In the genomic region with DNA sequence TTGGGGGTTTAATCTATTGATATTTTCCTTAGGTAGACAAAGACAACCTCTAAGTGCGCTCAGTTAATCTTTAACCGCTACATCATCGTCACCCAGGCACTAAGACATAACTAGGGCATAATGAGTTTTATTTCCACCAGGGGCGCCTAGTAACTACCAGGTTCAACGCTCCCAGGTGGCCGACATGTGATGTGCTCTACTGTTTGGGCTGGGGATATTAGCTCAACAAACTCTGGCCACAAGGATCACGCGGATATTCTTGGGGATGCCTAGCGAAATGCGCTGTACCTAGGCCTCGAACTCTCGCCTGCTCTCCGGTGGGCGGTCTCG, we compare ENCODE assay signal across 8 cellular contexts. TPM values are rescaled to one million over a fixed set of nuclear protein-coding genes. Genes with fewer than 3 reads are reported as not detected.
DNase-seq lines count a peak whose midpoint lies in the region; ATAC-seq and TF ChIP-seq lines count a peak whose summit lies in the region.

No MANE protein-coding gene starts in this region.

- peak; percentile 51 to 61 (median 56) for ATAC-seq in T-cell (replicated peaks in 1 of 4)

- H3K4me3 Mint-ChIP-seq in HFFc6 (peak overlapping the region; percentile 98), T-cell (peak overlapping the region; percentile 87 to 98 (median 95))

- H3K79me2 ChIP-seq in MM.1S (ENCODE audit: low read length) = peaks cover 72% of the 10 kb centered on the region
- peaks cover 19% of the 10 kb centered on the region for H3K79me2 ChIP-seq in mesendoderm (ENCODE audit: control insufficient read depth, insufficient read depth, low read length)

- no peak overlapping the region for H2BK15ac ChIP-seq in mesendoderm (replicated peaks; ENCODE audit: low read depth)

- H2BK120ac ChIP-seq in mesendoderm (ENCODE audit: low read depth, low read length) = no peak overlapping the region

- H3K27me3 ChIP-seq in MM.1S (replicated peaks; ENCODE audit: insufficient read depth, low read length) (no peaks in the 10 kb centered on the region), mesendoderm (ENCODE audit: insufficient read depth, low read length, poor library complexity) (no peaks in the 10 kb centered on the region), thyroid gland (no peaks in the 10 kb centered on the region)

- H3K27ac Mint-ChIP-seq in HFFc6 = peak overlapping the region; percentile 98
- peak overlapping the region; percentile 99 for H3K27ac Mint-ChIP-seq in T-cell

- H3K36me3 ChIP-seq in MM.1S (replicated peaks; ENCODE audit: insufficient read depth, low read length) = no peaks in the 10 kb centered on the region
- no peaks in the 10 kb centered on the region for H3K36me3 ChIP-seq in mesendoderm (ENCODE audit: control insufficient read depth, insufficient read depth, low read length)
- no peaks in the 10 kb centered on the region for H3K36me3 ChIP-seq in thyroid gland

- peak overlapping the region; percentile 48 for H3K23ac ChIP-seq in mesendoderm (ENCODE audit: low read length)

- H3K79me1 ChIP-seq in mesendoderm (ENCODE audit: low read length) = peaks cover 6% of the 10 kb centered on the region

- intact Hi-C loops in thyroid gland (cut with DNase I) = loop anchor here (10.0 kb wide), 1 partner anchor 102 kb away; the partner anchor contains the start of gene SETD7

- H2BK5ac ChIP-seq in mesendoderm (ENCODE audit: low read length) = peak overlapping the region; percentile 8

- H3K27ac ChIP-seq in MM.1S (ENCODE audit: low read length) (peak overlapping the region; percentile 95), mesendoderm (ENCODE audit: low read depth, low read length) (peak overlapping the region; percentile 82), thyroid gland (peak overlapping the region; percentile 91 to 98 (median 93))

- H2AK5ac ChIP-seq in mesendoderm (ENCODE audit: low read length) = no peak overlapping the region

- peak overlapping the region; percentile 98 for H3K4me3 ChIP-seq in MM.1S (ENCODE audit: low read length)
- H3K4me3 ChIP-seq in mesendoderm (ENCODE audit: low read length) = peak overlapping the region; percentile 61
- peak overlapping the region; percentile 33 to 86 (median 67) for H3K4me3 ChIP-seq in thyroid gland (replicated peaks in 1 of 3)

- no CpG with 5 or more reads among the region's 15 CpGs for WGBS in mesendoderm (ENCODE audit: extremely low coverage, insufficient coverage, low lambda C conversion rate)
- WGBS in thyroid gland, 2 donors = 3 to 7% methylated on average over 8 to 15 of the region's 15 CpGs

- H2AFZ ChIP-seq in MM.1S (ENCODE audit: low read length) = peak overlapping the region; percentile 95

- H3K9me3 Mint-ChIP-seq in HFFc6 = no peaks in the 10 kb centered on the region
- no peaks in the 10 kb centered on the region for H3K9me3 Mint-ChIP-seq in T-cell

- peaks cover 24% of the 10 kb centered on the region for H3F3A ChIP-seq in MM.1S (ENCODE audit: insufficient read depth, low read length)

- peak overlapping the region; percentile 91 for H3K9ac ChIP-seq in MM.1S (ENCODE audit: low read length)
- H3K9ac ChIP-seq in mesendoderm (ENCODE audit: low read length) = peak overlapping the region; percentile 84

- TF ChIP-seq POLR2A in thyroid gland (IDR thresholded peaks at IDR 0.05) = no peak

- H3K4ac ChIP-seq in mesendoderm (ENCODE audit: low read depth, low read length) = no peak overlapping the region

- H3K36me3 Mint-ChIP-seq in HFFc6 (ENCODE audit: low read depth) (no peaks in the 10 kb centered on the region), T-cell (peaks cover 3% of the 10 kb centered on the region)

- peak overlapping the region; percentile 94 for H3K56ac ChIP-seq in mesendoderm (ENCODE audit: low read length)

- CTCF ChIA-PET in T-cell (lab: Charles Lee) = interaction anchor here (0.5 to 1.7 kb wide), 20 partner anchors 9 to 920 kb away, joined by 3 to 8 read pairs (median 4); partner anchors contain the start of genes NAA15 (in 1 of the 2) and SCOC (in 1 of the 2)

- H3K27me3 Mint-ChIP-seq in HFFc6 (ENCODE audit: insufficient read depth) (peaks cover 2% of the 10 kb centered on the region; the same call in 1 of the 2 replicates), T-cell (no peaks in the 10 kb centered on the region)

- no peaks in the 10 kb centered on the region for H4K20me1 ChIP-seq in MM.1S (ENCODE audit: insufficient read depth, low read length)

- peak; percentile 87 for DNase-seq in activated effector memory CD4-positive, alpha-beta T cell treated with anti-CD3 and anti-CD28 coated beads, Interleukin-2, amount 50 U/mL, for 16 hours
- no peak for DNase-seq in activated effector memory CD4-positive, alpha-beta T cell treated with Interleukin-2 at 50 U/mL for 16 hours
- DNase-seq in HFFc6 = peak; percentile 68
- DNase-seq in MM.1S = peak; percentile 92
- peak in 30 of 34 experiments; percentile 57 to 80 (median 70) for DNase-seq in T-cell
- peak; percentile 54 for DNase-seq in dedifferentiated amniotic fluid mesenchymal stem cell (ENCODE audit: extremely low spot score)
- DNase-seq in mesendoderm = peak; percentile 94
- no peak for DNase-seq in thyroid gland

- H3K18ac ChIP-seq in mesendoderm (ENCODE audit: low read length) = peak overlapping the region; percentile 28

- H3K9me3 ChIP-seq in MM.1S (replicated peaks; ENCODE audit: insufficient read depth, low read length) = no peaks in the 10 kb centered on the region
- H3K9me3 ChIP-seq in thyroid gland = no peaks in the 10 kb centered on the region

- POLR2A ChIA-PET in T-cell (lab: Charles Lee) = interaction anchor here in 1 of 2 donors (0.6 to 1.5 kb wide), 6 partner anchors 77 to 432 kb away, joined by 3 to 10 read pairs (median 3); partner anchors contain the start of genes ELF2 and SETD7

- peaks cover 49% of the 10 kb centered on the region for H3K4me1 Mint-ChIP-seq in HFFc6 (ENCODE audit: low read depth)
- peaks cover 51 to 59% (median 53%) of the 10 kb centered on the region in 3 donors for H3K4me1 Mint-ChIP-seq in T-cell

- peaks cover 22% of the 10 kb centered on the region for H3K4me1 ChIP-seq in MM.1S (ENCODE audit: low read length)
- H3K4me1 ChIP-seq in mesendoderm (ENCODE audit: control insufficient read depth, low read depth, low read length) = peaks cover 4% of the 10 kb centered on the region
- peaks cover 35 to 43% of the 10 kb centered on the region in 2 donors for H3K4me1 ChIP-seq in thyroid gland

- H3K9me2 ChIP-seq in MM.1S (replicated peaks; ENCODE audit: insufficient read depth, low read length) = no peaks in the 10 kb centered on the region

- no peak overlapping the region for H4K5ac ChIP-seq in mesendoderm (ENCODE audit: low read length)

- H4K8ac ChIP-seq in mesendoderm (ENCODE audit: low read depth, low read length) = no peak overlapping the region

- peak overlapping the region; percentile 90 for H3K4me2 ChIP-seq in MM.1S (ENCODE audit: low read depth, low read length)
- H3K4me2 ChIP-seq in mesendoderm (ENCODE audit: low read length) = peak overlapping the region; percentile 33

- TF ChIP-seq CTCF in HFFc6 (IDR thresholded peaks at IDR 0.05) (peak; percentile 72), MM.1S (IDR thresholded peaks at IDR 0.05; ENCODE audit: low read length) (peak; percentile 59), thyroid gland (IDR thresholded peaks at IDR 0.05) (peak in 3 of 6 experiments; percentile 26 to 47 (median 31))

RNA-seq across cellular contexts. Expression of gene RAB33B, which starts 0.9 kb away (rescaled TPM):
- total RNA-seq in HFFc6 (2021; fragmentation: NEBNext Ultra II Directional; extraction: Animal tissue kit (Norgen Biotek cat#: 25700)) = 1 to 10 TPM; 3.7 to 5.6 (median 4.8) TPM
- total RNA-seq in T-cell (10 to 100 TPM; 11.9 to 17.9 (median 12.8) TPM), thyroid gland (10 to 100 TPM in 3 of 4 donors, 1 to 10 TPM in 1; 7.9 to 13.6 (median 12.0) TPM)
- 4.7 TPM for polyA plus RNA-seq in mesendoderm (2013, experiment 1 of 2)
- 5.4 TPM for polyA plus RNA-seq in mesendoderm (2013, experiment 2 of 2)

Comparison
In these comparisons a context has a peak if more than half of its experiments do, and no peak if none do; other contexts are left out.
1. DNase-seq: peak in activated effector memory CD4-positive, alpha-beta T cell treated with anti-CD3 and anti-CD28 coated beads, Interleukin-2, amount 50 U/mL, for 16 hours (single experiment), HFFc6 (single experiment), MM.1S (single experiment), T-cell (30 of 34), dedifferentiated amniotic fluid mesenchymal stem cell (single experiment) and mesendoderm (single experiment); none in activated effector memory CD4-positive, alpha-beta T cell treated with Interleukin-2 at 50 U/mL for 16 hours (single experiment) and thyroid gland (0 of 2).
2. Peak in every context shown above with its lines, with median percentiles within 50 percentile points of each other: H3K27ac ChIP-seq and H3K4me3 ChIP-seq.